Comparison of ENCODE assay signal across 12 cellular contexts in genomic region chr14:86799244-86799647, GRCh38.
DNase-seq lines count a peak whose midpoint lies in the region; ATAC-seq and TF ChIP-seq lines count a peak whose summit lies in the region.
"Had no signal": no experiment of that assay in that cellular context is flagged by ENCODE, and none has a peak within 500 bp of the region (broad histone marks: within the 10 kb centered on the region; RNA-seq: fewer than 3 reads in every experiment).

No MANE protein-coding gene starts in this region.

- no peak overlapping the region for H2AFZ ChIP-seq in MM.1S (ENCODE audit: low read length)

- no peaks in the 10 kb centered on the region for H3K36me3 ChIP-seq in RWPE2 (ENCODE audit: low read depth)
- no peaks in the 10 kb centered on the region for H3K36me3 ChIP-seq in MM.1S (replicated peaks; ENCODE audit: insufficient read depth, low read length)

- H3K4me3 ChIP-seq in RWPE2 (ENCODE audit: severe bottlenecking) (no peak overlapping the region), MM.1S (ENCODE audit: low read length) (no peak overlapping the region)

- intact Hi-C loops in Right ventricle myocardium superior (cut with DNase I) = no loop called here
- intact Hi-C loops in cardiac septum (cut with DNase I) = no loop called here
- intact Hi-C loops in CD14-positive monocyte (cut with micrococcal nuclease) = no loop called here

- H3K27me3 ChIP-seq in RWPE2 (ENCODE audit: insufficient read depth, poor library complexity, severe bottlenecking) (no peaks in the 10 kb centered on the region), MM.1S (replicated peaks; ENCODE audit: insufficient read depth, low read length) (no peaks in the 10 kb centered on the region)

- H3K4me2 ChIP-seq in MM.1S (ENCODE audit: low read depth, low read length) = no peak overlapping the region

- peaks cover 14% of the 10 kb centered on the region for H3K4me1 ChIP-seq in RWPE2 (ENCODE audit: insufficient read depth, poor library complexity, severe bottlenecking)
- no peaks in the 10 kb centered on the region for H3K4me1 ChIP-seq in MM.1S (ENCODE audit: low read length)

- DNase-seq in Right ventricle myocardium superior = no peak
- no peak for DNase-seq in cardiac septum (ENCODE audit: low spot score)
- peak; percentile 63 for DNase-seq in RWPE2 (ENCODE audit: low spot score)
- DNase-seq in foreskin melanocyte = peak; percentile 9
- DNase-seq in MM.1S = no peak
- DNase-seq in iPS-NIHi11 (ENCODE audit: low spot score) = no peak
- DNase-seq in CD14-positive monocyte (ENCODE audit: low spot score) = no peak
- DNase-seq: activated CD4-positive, alpha-beta T cell treated with anti-CD3 and anti-CD28 coated beads, Interleukin-2, amount 10 ng/mL, durations not matched to agents 24 days and 14 days; C1 segment of cervical spinal cord; H9; NCI-H82 had no signal

- peaks cover 0 to under 1% (median 0%) of the 10 kb centered on the region in 3 donors for H3K27me3 Mint-ChIP-seq in CD14-positive monocyte (ENCODE audit: low read depth in 3 of 3)
- H3K27me3 Mint-ChIP-seq: activated CD4-positive, alpha-beta T cell treated with anti-CD3 and anti-CD28 coated beads, Interleukin-2, amount 10 ng/mL, durations not matched to agents 24 days and 14 days had no signal

- H4K20me1 ChIP-seq in MM.1S (ENCODE audit: insufficient read depth, low read length) = no peaks in the 10 kb centered on the region

- H3K27ac ChIP-seq in RWPE2 (ENCODE audit: poor library complexity, severe bottlenecking) = peak overlapping the region; percentile 35
- no peak overlapping the region for H3K27ac ChIP-seq in MM.1S (ENCODE audit: low read length)

- H3K9ac ChIP-seq in MM.1S (ENCODE audit: low read length) = no peak overlapping the region

- TF ChIP-seq CTCF in RWPE2 (IDR thresholded peaks at IDR 0.05; ENCODE audit: poor library complexity, severe bottlenecking) (peak; percentile 69), MM.1S (IDR thresholded peaks at IDR 0.05; ENCODE audit: low read length) (no peak), CD14-positive monocyte (IDR thresholded peaks at IDR 0.05) (no peak)

- no peaks in the 10 kb centered on the region for H3K36me3 Mint-ChIP-seq in CD14-positive monocyte

- no peaks in the 10 kb centered on the region for H3K9me2 ChIP-seq in MM.1S (replicated peaks; ENCODE audit: insufficient read depth, low read length)

- peaks cover 0 to 2% (median 0%) of the 10 kb centered on the region in 7 donors for H3K9me3 Mint-ChIP-seq in CD14-positive monocyte
- H3K9me3 Mint-ChIP-seq: activated CD4-positive, alpha-beta T cell treated with anti-CD3 and anti-CD28 coated beads, Interleukin-2, amount 10 ng/mL, durations not matched to agents 24 days and 14 days; H9 had no signal

- H3K4me3 Mint-ChIP-seq in CD14-positive monocyte = no peak overlapping the region
- H3K4me3 Mint-ChIP-seq: activated CD4-positive, alpha-beta T cell treated with anti-CD3 and anti-CD28 coated beads, Interleukin-2, amount 10 ng/mL, durations not matched to agents 24 days and 14 days; H9 had no signal

- H3K79me2 ChIP-seq in MM.1S (ENCODE audit: low read length) = no peaks in the 10 kb centered on the region

- H3K27ac Mint-ChIP-seq in CD14-positive monocyte = no peak overlapping the region
- H3K27ac Mint-ChIP-seq: activated CD4-positive, alpha-beta T cell treated with anti-CD3 and anti-CD28 coated beads, Interleukin-2, amount 10 ng/mL, durations not matched to agents 24 days and 14 days; H9 had no signal

- H3K9me3 ChIP-seq in RWPE2 (ENCODE audit: severe bottlenecking) = no peaks in the 10 kb centered on the region
- H3K9me3 ChIP-seq in MM.1S (replicated peaks; ENCODE audit: insufficient read depth, low read length) = no peaks in the 10 kb centered on the region

- no peaks in the 10 kb centered on the region for H3F3A ChIP-seq in MM.1S (ENCODE audit: insufficient read depth, low read length)

- ATAC-seq in Right ventricle myocardium superior (ENCODE audit: poor library complexity) (peak; percentile 62), RWPE2 (ENCODE audit: low read depth) (peak; percentile 99), HG02970 (IDR thresholded peaks at IDR 0.05; ENCODE audit: low FRiP score, unreplicated experiment) (no peak)

- peaks cover 25% of the 10 kb centered on the region for H3K4me1 Mint-ChIP-seq in CD14-positive monocyte
- H3K4me1 Mint-ChIP-seq: activated CD4-positive, alpha-beta T cell treated with anti-CD3 and anti-CD28 coated beads, Interleukin-2, amount 10 ng/mL, durations not matched to agents 24 days and 14 days; H9 had no signal

Comparison
In these comparisons a context has a peak if more than half of its experiments do, and no peak if none do; other contexts are left out.
1. DNase-seq: peak in RWPE2 (single experiment) and foreskin melanocyte (single experiment); none in Right ventricle myocardium superior (single experiment), cardiac septum (single experiment), MM.1S (single experiment), iPS-NIHi11 (single experiment) and CD14-positive monocyte (single experiment).